In the genomic region with DNA sequence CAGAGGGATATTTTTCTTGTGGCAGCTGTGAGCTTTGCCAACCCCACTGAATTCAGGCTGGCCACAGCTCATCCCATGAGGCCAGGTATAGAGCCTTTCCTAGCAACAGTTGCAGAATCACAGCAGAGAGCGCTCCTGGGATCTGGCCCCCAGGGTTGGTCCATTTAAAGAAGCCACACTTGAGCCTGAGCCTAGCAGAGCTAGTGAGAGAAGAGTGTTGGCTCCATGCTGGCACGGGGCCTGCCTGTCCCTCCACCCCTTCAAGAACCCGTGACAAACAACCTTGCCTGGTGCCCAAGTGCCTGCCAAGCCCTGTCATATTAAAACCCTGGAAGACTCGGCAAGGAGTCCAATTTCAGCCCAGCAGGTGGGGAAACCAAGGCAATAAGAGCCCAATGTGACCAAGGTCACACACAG, we compare ENCODE assay signal across 1 cellular context.
TF ChIP-seq lines count a peak whose summit lies in the region.

No MANE protein-coding gene starts in this region.

TF ChIP-seq in GM23338, 12 proteins besides CTCF, POLR2A, EP300 and RAD21 (continued from another document):
- TF ChIP-seq, protein P1, sequence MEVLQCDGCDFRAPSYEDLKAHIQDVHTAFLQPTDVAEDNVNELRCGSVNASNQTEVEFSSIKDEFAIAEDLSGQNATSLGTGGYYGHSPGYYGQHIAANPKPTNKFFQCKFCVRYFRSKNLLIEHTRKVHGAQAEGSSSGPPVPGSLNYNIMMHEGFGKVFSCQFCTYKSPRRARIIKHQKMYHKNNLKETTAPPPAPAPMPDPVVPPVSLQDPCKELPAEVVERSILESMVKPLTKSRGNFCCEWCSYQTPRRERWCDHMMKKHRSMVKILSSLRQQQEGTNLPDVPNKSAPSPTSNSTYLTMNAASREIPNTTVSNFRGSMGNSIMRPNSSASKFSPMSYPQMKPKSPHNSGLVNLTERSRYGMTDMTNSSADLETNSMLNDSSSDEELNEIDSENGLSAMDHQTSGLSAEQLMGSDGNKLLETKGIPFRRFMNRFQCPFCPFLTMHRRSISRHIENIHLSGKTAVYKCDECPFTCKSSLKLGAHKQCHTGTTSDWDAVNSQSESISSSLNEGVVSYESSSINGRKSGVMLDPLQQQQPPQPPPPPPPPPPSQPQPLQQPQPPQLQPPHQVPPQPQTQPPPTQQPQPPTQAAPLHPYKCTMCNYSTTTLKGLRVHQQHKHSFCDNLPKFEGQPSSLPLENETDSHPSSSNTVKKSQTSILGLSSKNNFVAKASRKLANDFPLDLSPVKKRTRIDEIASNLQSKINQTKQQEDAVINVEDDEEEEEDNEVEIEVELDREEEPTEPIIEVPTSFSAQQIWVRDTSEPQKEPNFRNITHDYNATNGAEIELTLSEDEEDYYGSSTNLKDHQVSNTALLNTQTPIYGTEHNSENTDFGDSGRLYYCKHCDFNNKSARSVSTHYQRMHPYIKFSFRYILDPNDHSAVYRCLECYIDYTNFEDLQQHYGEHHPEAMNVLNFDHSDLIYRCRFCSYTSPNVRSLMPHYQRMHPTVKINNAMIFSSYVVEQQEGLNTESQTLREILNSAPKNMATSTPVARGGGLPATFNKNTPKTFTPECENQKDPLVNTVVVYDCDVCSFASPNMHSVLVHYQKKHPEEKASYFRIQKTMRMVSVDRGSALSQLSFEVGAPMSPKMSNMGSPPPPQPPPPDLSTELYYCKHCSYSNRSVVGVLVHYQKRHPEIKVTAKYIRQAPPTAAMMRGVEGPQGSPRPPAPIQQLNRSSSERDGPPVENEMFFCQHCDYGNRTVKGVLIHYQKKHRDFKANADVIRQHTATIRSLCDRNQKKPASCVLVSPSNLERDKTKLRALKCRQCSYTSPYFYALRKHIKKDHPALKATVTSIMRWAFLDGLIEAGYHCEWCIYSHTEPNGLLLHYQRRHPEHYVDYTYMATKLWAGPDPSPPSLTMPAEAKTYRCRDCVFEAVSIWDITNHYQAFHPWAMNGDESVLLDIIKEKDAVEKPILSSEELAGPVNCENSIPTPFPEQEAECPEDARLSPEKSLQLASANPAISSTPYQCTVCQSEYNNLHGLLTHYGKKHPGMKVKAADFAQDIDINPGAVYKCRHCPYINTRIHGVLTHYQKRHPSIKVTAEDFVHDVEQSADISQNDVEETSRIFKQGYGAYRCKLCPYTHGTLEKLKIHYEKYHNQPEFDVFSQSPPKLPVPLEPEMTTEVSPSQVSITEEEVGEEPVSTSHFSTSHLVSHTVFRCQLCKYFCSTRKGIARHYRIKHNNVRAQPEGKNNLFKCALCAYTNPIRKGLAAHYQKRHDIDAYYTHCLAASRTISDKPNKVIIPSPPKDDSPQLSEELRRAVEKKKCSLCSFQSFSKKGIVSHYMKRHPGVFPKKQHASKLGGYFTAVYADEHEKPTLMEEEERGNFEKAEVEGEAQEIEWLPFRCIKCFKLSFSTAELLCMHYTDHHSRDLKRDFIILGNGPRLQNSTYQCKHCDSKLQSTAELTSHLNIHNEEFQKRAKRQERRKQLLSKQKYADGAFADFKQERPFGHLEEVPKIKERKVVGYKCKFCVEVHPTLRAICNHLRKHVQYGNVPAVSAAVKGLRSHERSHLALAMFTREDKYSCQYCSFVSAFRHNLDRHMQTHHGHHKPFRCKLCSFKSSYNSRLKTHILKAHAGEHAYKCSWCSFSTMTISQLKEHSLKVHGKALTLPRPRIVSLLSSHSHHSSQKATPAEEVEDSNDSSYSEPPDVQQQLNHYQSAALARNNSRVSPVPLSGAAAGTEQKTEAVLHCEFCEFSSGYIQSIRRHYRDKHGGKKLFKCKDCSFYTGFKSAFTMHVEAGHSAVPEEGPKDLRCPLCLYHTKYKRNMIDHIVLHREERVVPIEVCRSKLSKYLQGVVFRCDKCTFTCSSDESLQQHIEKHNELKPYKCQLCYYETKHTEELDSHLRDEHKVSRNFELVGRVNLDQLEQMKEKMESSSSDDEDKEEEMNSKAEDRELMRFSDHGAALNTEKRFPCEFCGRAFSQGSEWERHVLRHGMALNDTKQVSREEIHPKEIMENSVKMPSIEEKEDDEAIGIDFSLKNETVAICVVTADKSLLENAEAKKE (CRISPR knock-in tag; IDR thresholded peaks at IDR 0.05): no peak
- TF ChIP-seq JUNB (IDR thresholded peaks at IDR 0.05; ENCODE audit: unreplicated experiment): no peak
- TF ChIP-seq EZH2phosphoT487 (IDR thresholded peaks at IDR 0.05; ENCODE audit: unreplicated experiment): no peak
- no peak for TF ChIP-seq POLR2AphosphoS5 (IDR thresholded peaks at IDR 0.05; ENCODE audit: low read depth)
TF ChIP-seq in GM23338: peak in this region for 0.
